In the genomic region with DNA sequence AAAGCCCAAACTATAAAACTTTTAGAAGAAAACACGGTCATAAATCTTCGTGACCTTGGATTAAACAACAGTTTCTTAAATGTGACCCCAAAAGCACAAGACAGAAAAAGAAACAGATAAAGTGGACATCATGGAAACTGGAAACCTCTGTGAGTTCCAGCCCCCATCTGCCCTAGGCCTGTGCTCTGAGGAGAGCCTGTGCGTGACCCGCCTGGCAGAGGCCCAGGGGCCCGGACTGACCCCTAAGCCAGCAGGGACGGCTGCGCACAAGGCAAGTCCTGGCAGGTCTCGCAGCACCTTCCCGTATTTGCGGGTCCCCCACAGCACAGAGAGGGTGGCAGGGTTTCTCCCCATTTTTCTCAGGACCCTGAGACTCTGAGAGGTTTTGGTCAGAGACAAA, we compare ENCODE assay signal across 26 cellular contexts.
"Had no signal": no experiment of that assay in that cellular context is flagged by ENCODE, and none has a peak within 500 bp of the region (broad histone marks: within the 10 kb centered on the region; RNA-seq: fewer than 3 reads in every experiment).

No MANE protein-coding gene starts in this region.

- H3K36me3 ChIP-seq: ascending aorta, cardiac muscle cell, gastrocnemius medialis, thyroid gland, upper lobe of right lung had no signal

- H3K4me3 ChIP-seq: ascending aorta, cardiac muscle cell, coronary artery, dorsolateral prefrontal cortex, gastrocnemius medialis, thyroid gland, upper lobe of right lung had no signal

- H3K4me1 ChIP-seq: gastrocnemius medialis, upper lobe of right lung had no signal

- H3K27me3 ChIP-seq: ascending aorta, cardiac muscle cell, dorsolateral prefrontal cortex, gastrocnemius medialis, thyroid gland, upper lobe of right lung had no signal

- H3K27ac ChIP-seq: ascending aorta, cardiac muscle cell, coronary artery, gastrocnemius medialis, thyroid gland, upper lobe of right lung had no signal

- H3K9me3 ChIP-seq: ascending aorta, gastrocnemius medialis, thyroid gland, upper lobe of right lung had no signal

- ATAC-seq: effector memory CD8-positive, alpha-beta T cell; gastrocnemius medialis; naive thymus-derived CD4-positive, alpha-beta T cell; sciatic nerve; stimulated activated effector memory CD8-positive, alpha-beta T cell treated with anti-CD3 and anti-CD28 coated beads, Interleukin-12 subunit alpha, Interleukin-12 subunit beta, amount 100 ng/mL, for 72 hours; T-helper 17 cell; upper lobe of right lung had no signal

- DNase-seq: activated CD4-positive, alpha-beta memory T cell treated with anti-CD3 and anti-CD28 coated beads for 36 hours; activated CD4-positive, alpha-beta T cell treated with anti-CD3 and anti-CD28 coated beads, Interleukin-2, amount 10 ng/mL, durations not matched to agents 24 days and 14 days; activated CD4-positive, CD25-positive, alpha-beta regulatory T cell treated with anti-CD3 and anti-CD28 coated beads, Interleukin-2, amount 50 U/mL, for 72 hours; activated CD8-positive, alpha-beta memory T cell treated with anti-CD3 and anti-CD28 coated beads, Interleukin-2, amount 50 U/mL, for 48 hours; activated gamma-delta T cell; activated naive CD4-positive, alpha-beta T cell treated with anti-CD3 and anti-CD28 coated beads, Interleukin-2, amount 10 ng/mL, durations not matched to agents 7 days and 5 days; activated naive CD8-positive, alpha-beta T cell treated with anti-CD3 and anti-CD28 coated beads, Interleukin-2, amount 10 ng/mL, durations not matched to agents 7 days and 5 days; activated T-cell treated with anti-CD3 and anti-CD28 coated beads, Interleukin-2, amount 50 U/mL, for 24 hours; dorsolateral prefrontal cortex; effector memory CD8-positive, alpha-beta T cell; erythroblast; gastrocnemius medialis; hippocampal formation; naive thymus-derived CD4-positive, alpha-beta T cell; nucleus accumbens; small intestine; stimulated activated CD4-positive, alpha-beta T cell treated with anti-CD3 and anti-CD28 coated beads, Interleukin-4, amount 100 ng/mL, for 24 hours; T-helper 17 cell; T1000; thyroid gland; upper lobe of right lung had no signal
